Comparison of ENCODE assay signal across 29 cellular contexts in the genomic region with DNA sequence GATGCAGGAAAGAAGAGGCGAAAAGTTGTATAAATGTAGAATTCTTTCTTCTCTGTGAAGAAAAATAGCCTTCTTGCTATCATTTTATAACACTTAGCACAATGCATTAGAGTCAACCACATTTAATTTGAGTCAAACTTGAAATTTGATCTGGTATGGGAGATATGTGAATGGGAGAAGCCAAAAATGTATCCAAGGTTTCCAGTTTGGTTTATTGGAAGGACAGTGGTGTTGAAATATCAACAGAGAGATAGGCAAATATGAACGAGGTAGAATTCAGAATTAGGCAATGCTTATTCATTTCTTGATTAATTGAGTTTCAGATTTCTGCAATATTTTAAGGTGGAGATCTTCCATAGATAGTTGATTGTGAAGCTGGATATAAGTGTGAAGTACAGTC.
"Had no signal": no experiment of that assay in that cellular context is flagged by ENCODE, and none has a peak within 500 bp of the region (broad histone marks: within the 10 kb centered on the region; RNA-seq: fewer than 3 reads in every experiment).

No MANE protein-coding gene starts in this region.

- H3K4me1 Mint-ChIP-seq: mesothelial cell of epicardium; naive B cell; natural killer cell; nephron progenitor cell; neural progenitor cell; stimulated activated memory B cell treated with anti-CD40 and anti-IgM and Interleukin-4, amounts not matched to agents 10 μg/mL and 1 μg/mL and 100 μg/mL, for 72 hours; stimulated activated naive CD8-positive, alpha-beta T cell treated with anti-CD3 and anti-CD28 coated beads, Interleukin-15, amount 100 ng/mL, for 72 hours had no signal

- H3K9ac ChIP-seq: neural progenitor cell had no signal

- H3K36me3 Mint-ChIP-seq: naive B cell; neural progenitor cell; stimulated activated memory B cell treated with anti-CD40 and anti-IgM and Interleukin-4, amounts not matched to agents 10 μg/mL and 1 μg/mL and 100 μg/mL, for 72 hours; type B pancreatic cell had no signal

- DNase-seq: kidney; left ventricle myocardium inferior; mesendoderm; naive B cell; natural killer cell; nephron progenitor cell; occipital lobe; ovary; right lobe of liver; stimulated activated CD4-positive, alpha-beta T cell treated with anti-CD3 and anti-CD28 coated beads, Interleukin-1b, Interleukin-23, amount 100 ng/mL, for 48 hours; stimulated activated CD4-positive, alpha-beta T cell treated with anti-CD3 and anti-CD28 coated beads, Interleukin-2, amount 100 ng/mL, for 48 hours; stimulated activated CD4-positive, alpha-beta T cell treated with anti-CD3 and anti-CD28 coated beads, Interleukin-4, amount 100 ng/mL, for 4 hours; stimulated activated CD8-positive, alpha-beta memory T cell treated with anti-CD3 and anti-CD28 coated beads, Interleukin-4, amount 100 ng/mL, for 48 hours; stimulated activated naive CD4-positive, alpha-beta T cell treated with Interleukin-2 at 50 U/mL for 16 hours; stimulated activated naive CD8-positive, alpha-beta T cell treated with anti-CD3 and anti-CD28 coated beads, Interleukin-15, amount 100 ng/mL, for 72 hours; substantia nigra; uterus had no signal

- H3K27me3 ChIP-seq: hepatocyte, neural progenitor cell, neutrophil, ovary, right atrium auricular region, right lobe of liver, tibial nerve, uterus had no signal

- FAIRE-seq: islet of Langerhans, kidney had no signal

- H3K27me3 Mint-ChIP-seq: naive B cell; progenitor cell of endocrine pancreas; stimulated activated memory B cell treated with anti-CD40 and anti-IgM and Interleukin-4, amounts not matched to agents 10 μg/mL and 1 μg/mL and 100 μg/mL, for 72 hours; stimulated activated naive CD8-positive, alpha-beta T cell treated with anti-CD3 and anti-CD28 coated beads, Interleukin-15, amount 100 ng/mL, for 72 hours; type B pancreatic cell had no signal

- H3K9me3 ChIP-seq: neutrophil, ovary, right lobe of liver, uterus had no signal

- H3K27ac ChIP-seq: hepatocyte, left ventricle myocardium inferior, neural progenitor cell, neutrophil, ovary, right atrium auricular region, right lobe of liver, tibial nerve, uterus had no signal

- H3K4me2 ChIP-seq: hepatocyte, neural progenitor cell, smooth muscle cell had no signal

- H3K4me3 ChIP-seq: hepatocyte, left ventricle myocardium inferior, lung, neural progenitor cell, ovary, right atrium auricular region, right lobe of liver, smooth muscle cell, tibial nerve, uterus had no signal

- ATAC-seq: natural killer cell; right lobe of liver; stimulated activated memory B cell treated with anti-CD40 and anti-IgM and Interleukin-4, amounts not matched to agents 10 μg/mL and 1 μg/mL and 100 μg/mL, for 72 hours; stimulated activated naive CD8-positive, alpha-beta T cell treated with anti-CD3 and anti-CD28 coated beads, Interleukin-15, amount 100 ng/mL, for 72 hours had no signal

- H3K36me3 ChIP-seq: left ventricle myocardium inferior, neural progenitor cell, neutrophil, ovary, right atrium auricular region, right lobe of liver, tibial nerve, uterus had no signal

- H3K79me2 ChIP-seq: hepatocyte had no signal

- H2AFZ ChIP-seq: hepatocyte, neural progenitor cell had no signal

- H3K4me1 ChIP-seq: left ventricle myocardium inferior, neural progenitor cell, right atrium auricular region, right lobe of liver, tibial nerve, uterus had no signal

- H3K4me3 Mint-ChIP-seq: mesothelial cell of epicardium; naive B cell; natural killer cell; nephron progenitor cell; neural progenitor cell; stimulated activated memory B cell treated with anti-CD40 and anti-IgM and Interleukin-4, amounts not matched to agents 10 μg/mL and 1 μg/mL and 100 μg/mL, for 72 hours; stimulated activated naive CD8-positive, alpha-beta T cell treated with anti-CD3 and anti-CD28 coated beads, Interleukin-15, amount 100 ng/mL, for 72 hours; type B pancreatic cell had no signal

- H3K27ac Mint-ChIP-seq: mesothelial cell of epicardium; naive B cell; natural killer cell; nephron progenitor cell; neural progenitor cell; progenitor cell of endocrine pancreas; stimulated activated memory B cell treated with anti-CD40 and anti-IgM and Interleukin-4, amounts not matched to agents 10 μg/mL and 1 μg/mL and 100 μg/mL, for 72 hours; stimulated activated naive CD8-positive, alpha-beta T cell treated with anti-CD3 and anti-CD28 coated beads, Interleukin-15, amount 100 ng/mL, for 72 hours; type B pancreatic cell had no signal
